Comparison of ENCODE assay signal across 15 cellular contexts in the genomic region with DNA sequence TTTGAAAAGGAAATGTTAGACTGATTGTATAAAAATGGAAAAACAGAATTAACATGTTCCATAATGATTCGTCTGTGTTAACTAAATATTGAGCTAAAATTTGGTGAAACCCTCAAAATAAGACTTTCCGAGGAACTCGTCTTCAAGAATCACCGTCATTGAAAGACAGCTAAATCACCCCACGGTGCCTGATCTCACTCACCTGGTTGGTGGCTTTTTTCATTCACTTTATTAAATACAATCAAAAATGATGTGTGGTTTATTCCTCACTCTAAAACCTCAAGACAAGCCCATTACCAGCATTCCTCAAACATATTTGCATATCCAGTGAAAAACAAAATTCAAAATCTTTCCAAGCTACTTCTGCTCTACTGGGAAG.
A peak's percentile ranks its signal among the peaks of the same experiment; 100 is the strongest.
DNase-seq lines count a peak whose midpoint lies in the region; ATAC-seq and TF ChIP-seq lines count a peak whose summit lies in the region.
"Had no signal": no experiment of that assay in that cellular context is flagged by ENCODE, and none has a peak within 500 bp of the region (broad histone marks: within the 10 kb centered on the region; RNA-seq: fewer than 3 reads in every experiment).

No MANE protein-coding gene starts in this region.

- no peaks in the 10 kb centered on the region for H3K27me3 ChIP-seq in BLaER1

- TF ChIP-seq CTCF in WTC11 (IDR thresholded peaks at IDR 0.05): no peak

- no peaks in the 10 kb centered on the region for H3K27me3 Mint-ChIP-seq in activated CD4-positive, alpha-beta T cell treated with anti-CD3 and anti-CD28 coated beads for 36 hours
- H3K27me3 Mint-ChIP-seq in WTC11 (ENCODE audit: low read depth) (no peaks in the 10 kb centered on the region), naive B cell (no peaks in the 10 kb centered on the region)
- no peaks in the 10 kb centered on the region for H3K27me3 Mint-ChIP-seq in activated T-helper 2 cell treated with anti-CD3 and anti-CD28 coated beads, Interferon-gamma antibody, Interleukin-2, Interleukin-4, amounts not matched to agents 10 μg/mL and 5 μg/mL and 100 μg/mL, durations not matched to agents 14 hours and 24 hours and 36 hours (ENCODE audit: low read depth)
- H3K27me3 Mint-ChIP-seq: CD4-positive, alpha-beta memory T cell had no signal

- no peaks in the 10 kb centered on the region for H3K9me3 Mint-ChIP-seq in activated CD4-positive, alpha-beta T cell treated with anti-CD3 and anti-CD28 coated beads for 36 hours (ENCODE audit: low read depth)
- H3K9me3 Mint-ChIP-seq in WTC11 (no peaks in the 10 kb centered on the region), naive B cell (peaks cover 0 to 2% (median 0%) of the 10 kb centered on the region in 7 donors)
- H3K9me3 Mint-ChIP-seq in activated T-helper 2 cell treated with anti-CD3 and anti-CD28 coated beads, Interferon-gamma antibody, Interleukin-2, Interleukin-4, amounts not matched to agents 10 μg/mL and 5 μg/mL and 100 μg/mL, durations not matched to agents 14 hours and 24 hours and 36 hours: no peaks in the 10 kb centered on the region
- H3K9me3 Mint-ChIP-seq: activated CD4-positive, alpha-beta T cell treated with anti-CD3 and anti-CD28 coated beads, Interleukin-2, amount 10 ng/mL, durations not matched to agents 24 days and 14 days had no signal

- peaks cover 94% of the 10 kb centered on the region for H3K4me1 Mint-ChIP-seq in activated CD4-positive, alpha-beta T cell treated with anti-CD3 and anti-CD28 coated beads for 36 hours
- peaks cover 46% of the 10 kb centered on the region for H3K4me1 Mint-ChIP-seq in WTC11
- peaks cover 77 to 99% (median 97%) of the 10 kb centered on the region in 3 donors for H3K4me1 Mint-ChIP-seq in naive B cell
- peaks cover 57% of the 10 kb centered on the region for H3K4me1 Mint-ChIP-seq in activated T-helper 2 cell treated with anti-CD3 and anti-CD28 coated beads, Interferon-gamma antibody, Interleukin-2, Interleukin-4, amounts not matched to agents 10 μg/mL and 5 μg/mL and 100 μg/mL, durations not matched to agents 14 hours and 24 hours and 36 hours (ENCODE audit: low read depth)

- POLR2A ChIA-PET in activated CD4-positive, alpha-beta T cell treated with anti-CD3 and anti-CD28 coated beads for 36 hours (lab: Charles Lee): interaction anchor here (0.9 to 1.3 kb wide), 3 partner anchors 9 to 152 kb away, joined by 3 to 13 read pairs (median 4); no protein-coding TSS in a partner anchor
- POLR2A ChIA-PET in WTC11 (lab: Charles Lee): no interaction called here

- H3K4me3 ChIP-seq in BLaER1: no peak overlapping the region

- CTCF ChIA-PET in activated CD4-positive, alpha-beta T cell treated with anti-CD3 and anti-CD28 coated beads for 36 hours (lab: Charles Lee): interaction anchor here (0.6 to 1.8 kb wide), 6 partner anchors 8 to 339 kb away, joined by 3 to 5 read pairs (median 3); no protein-coding TSS in a partner anchor
- CTCF ChIA-PET in WTC11 (lab: Charles Lee): interaction anchor here (1.0 to 1.2 kb wide), 2 partner anchors 13 to 34 kb away, joined by 3 to 4 read pairs; no protein-coding TSS in a partner anchor

- H3K36me3 ChIP-seq in BLaER1: 0 out of 2 replicates have a peak, but pooled peaks cover 1% of the 10 kb centered on the region

- no peak overlapping the region for H3K9ac ChIP-seq in BLaER1
- H3K9ac ChIP-seq: parathyroid adenoma had no signal

- H3K4me3 Mint-ChIP-seq in activated CD4-positive, alpha-beta T cell treated with anti-CD3 and anti-CD28 coated beads for 36 hours: peak overlapping the region; percentile 38
- no peak overlapping the region for H3K4me3 Mint-ChIP-seq in WTC11
- H3K4me3 Mint-ChIP-seq in naive B cell: peak overlapping the region; percentile 13 to 86 (median 72)
- no peak overlapping the region for H3K4me3 Mint-ChIP-seq in activated T-helper 2 cell treated with anti-CD3 and anti-CD28 coated beads, Interferon-gamma antibody, Interleukin-2, Interleukin-4, amounts not matched to agents 10 μg/mL and 5 μg/mL and 100 μg/mL, durations not matched to agents 14 hours and 24 hours and 36 hours (ENCODE audit: low read depth)
- H3K4me3 Mint-ChIP-seq: activated CD4-positive, alpha-beta T cell treated with anti-CD3 and anti-CD28 coated beads, Interleukin-2, amount 10 ng/mL, durations not matched to agents 24 days and 14 days had no signal

- DNase-seq in activated CD4-positive, alpha-beta T cell treated with anti-CD3 and anti-CD28 coated beads for 36 hours: no peak
- no peak for DNase-seq in activated CD4-positive, alpha-beta T cell treated with anti-CD3 and anti-CD28 coated beads, Interleukin-2, amount 50 U/mL, for 4 hours
- DNase-seq in WTC11 (ENCODE audit: low spot score) (no peak), naive B cell (no peak)
- no peak for DNase-seq in activated T-helper 2 cell treated with anti-CD3 and anti-CD28 coated beads, Interferon-gamma antibody, Interleukin-2, Interleukin-4, amounts not matched to agents 10 μg/mL and 5 μg/mL and 100 μg/mL, durations not matched to agents 14 hours and 24 hours and 36 hours (ENCODE audit: low spot score)
- DNase-seq: 8988T; activated CD4-positive, alpha-beta T cell treated with anti-CD3 and anti-CD28 coated beads, Interleukin-2, amount 10 ng/mL, durations not matched to agents 24 days and 14 days; CD4-positive, alpha-beta memory T cell; DMS79; NCI-H2029; T-helper 9 cell had no signal

- peak overlapping the region; percentile 76 for H3K27ac Mint-ChIP-seq in activated CD4-positive, alpha-beta T cell treated with anti-CD3 and anti-CD28 coated beads for 36 hours
- peak overlapping the region; percentile 64 for H3K27ac Mint-ChIP-seq in WTC11
- H3K27ac Mint-ChIP-seq in naive B cell: peak overlapping the region in 4 of 6 donors; percentile 81 to 97 (median 96)
- no peak overlapping the region for H3K27ac Mint-ChIP-seq in activated T-helper 2 cell treated with anti-CD3 and anti-CD28 coated beads, Interferon-gamma antibody, Interleukin-2, Interleukin-4, amounts not matched to agents 10 μg/mL and 5 μg/mL and 100 μg/mL, durations not matched to agents 14 hours and 24 hours and 36 hours

- H3K4me2 ChIP-seq in BLaER1: peak overlapping the region; percentile 57

- H4K20me1 ChIP-seq in BLaER1: no peaks in the 10 kb centered on the region

- intact Hi-C loops in activated CD4-positive, alpha-beta T cell treated with anti-CD3 and anti-CD28 coated beads for 36 hours (cut with DNase I, micrococcal nuclease): no loop called here
- intact Hi-C loops in activated T-helper 2 cell treated with anti-CD3 and anti-CD28 coated beads, Interferon-gamma antibody, Interleukin-2, Interleukin-4, amounts not matched to agents 10 μg/mL and 5 μg/mL and 100 μg/mL, durations not matched to agents 14 hours and 24 hours and 36 hours (cut with micrococcal nuclease): no loop called here

- ATAC-seq in activated CD4-positive, alpha-beta T cell treated with anti-CD3 and anti-CD28 coated beads for 36 hours: no peak
- no peak for ATAC-seq in WTC11
- ATAC-seq in naive B cell (ENCODE audit: low read depth in 2 of 2): no peak
- ATAC-seq in HG02973 (IDR thresholded peaks at IDR 0.05; ENCODE audit: unreplicated experiment): no peak
- no peak for ATAC-seq in GM18868 (IDR thresholded peaks at IDR 0.05; ENCODE audit: unreplicated experiment)

- no peak overlapping the region for H3K27ac ChIP-seq in BLaER1
- H3K27ac ChIP-seq: parathyroid adenoma had no signal

- H3K36me3 Mint-ChIP-seq in activated CD4-positive, alpha-beta T cell treated with anti-CD3 and anti-CD28 coated beads for 36 hours (ENCODE audit: low read depth): peaks cover 21% of the 10 kb centered on the region
- H3K36me3 Mint-ChIP-seq in WTC11 (no peaks in the 10 kb centered on the region), naive B cell (peaks cover 10 to 16% of the 10 kb centered on the region in 2 donors)
- H3K36me3 Mint-ChIP-seq in activated T-helper 2 cell treated with anti-CD3 and anti-CD28 coated beads, Interferon-gamma antibody, Interleukin-2, Interleukin-4, amounts not matched to agents 10 μg/mL and 5 μg/mL and 100 μg/mL, durations not matched to agents 14 hours and 24 hours and 36 hours (ENCODE audit: low read depth): peaks cover 26% of the 10 kb centered on the region

- H3K4me1 ChIP-seq in BLaER1: peaks cover 69% of the 10 kb centered on the region

- no peaks in the 10 kb centered on the region; the same call in 1 of the 2 replicates for H3K9me3 ChIP-seq in BLaER1

TF ChIP-seq in WTC11, 78 proteins besides CTCF, POLR2A, EP300 and RAD21:
- TF ChIP-seq, protein P1, sequence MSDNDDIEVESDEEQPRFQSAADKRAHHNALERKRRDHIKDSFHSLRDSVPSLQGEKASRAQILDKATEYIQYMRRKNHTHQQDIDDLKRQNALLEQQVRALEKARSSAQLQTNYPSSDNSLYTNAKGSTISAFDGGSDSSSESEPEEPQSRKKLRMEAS (CRISPR knock-in tag; IDR thresholded peaks at IDR 0.05): no peak
- TF ChIP-seq ZNF317 (CRISPR knock-in tag; IDR thresholded peaks at IDR 0.05; ENCODE audit: borderline replicate concordance, low read depth) (no peak), ESRRA (CRISPR knock-in tag; IDR thresholded peaks at IDR 0.05; ENCODE audit: borderline replicate concordance) (no peak), OVOL2 (CRISPR knock-in tag; IDR thresholded peaks at IDR 0.05; ENCODE audit: borderline replicate concordance) (no peak), NFYB (CRISPR knock-in tag; conservative IDR thresholded peaks at IDR 0.05; ENCODE audit: low read depth) (no peak), GTF2I (CRISPR knock-in tag; conservative IDR thresholded peaks at IDR 0.05) (no peak)
- TF ChIP-seq, protein P2, sequence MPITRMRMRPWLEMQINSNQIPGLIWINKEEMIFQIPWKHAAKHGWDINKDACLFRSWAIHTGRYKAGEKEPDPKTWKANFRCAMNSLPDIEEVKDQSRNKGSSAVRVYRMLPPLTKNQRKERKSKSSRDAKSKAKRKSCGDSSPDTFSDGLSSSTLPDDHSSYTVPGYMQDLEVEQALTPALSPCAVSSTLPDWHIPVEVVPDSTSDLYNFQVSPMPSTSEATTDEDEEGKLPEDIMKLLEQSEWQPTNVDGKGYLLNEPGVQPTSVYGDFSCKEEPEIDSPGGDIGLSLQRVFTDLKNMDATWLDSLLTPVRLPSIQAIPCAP (CRISPR knock-in tag; IDR thresholded peaks at IDR 0.05): no peak

Comparison
In these comparisons a context has a peak if more than half of its experiments do, and no peak if none do; other contexts are left out.
1. H3K4me3 Mint-ChIP-seq: peak in activated CD4-positive, alpha-beta T cell treated with anti-CD3 and anti-CD28 coated beads for 36 hours (single experiment) and naive B cell (8 of 8); none in WTC11 (single experiment) and activated T-helper 2 cell treated with anti-CD3 and anti-CD28 coated beads, Interferon-gamma antibody, Interleukin-2, Interleukin-4, amounts not matched to agents 10 μg/mL and 5 μg/mL and 100 μg/mL, durations not matched to agents 14 hours and 24 hours and 36 hours (single experiment).